ENCODE assay signal across 14 cellular contexts in the genomic region with DNA sequence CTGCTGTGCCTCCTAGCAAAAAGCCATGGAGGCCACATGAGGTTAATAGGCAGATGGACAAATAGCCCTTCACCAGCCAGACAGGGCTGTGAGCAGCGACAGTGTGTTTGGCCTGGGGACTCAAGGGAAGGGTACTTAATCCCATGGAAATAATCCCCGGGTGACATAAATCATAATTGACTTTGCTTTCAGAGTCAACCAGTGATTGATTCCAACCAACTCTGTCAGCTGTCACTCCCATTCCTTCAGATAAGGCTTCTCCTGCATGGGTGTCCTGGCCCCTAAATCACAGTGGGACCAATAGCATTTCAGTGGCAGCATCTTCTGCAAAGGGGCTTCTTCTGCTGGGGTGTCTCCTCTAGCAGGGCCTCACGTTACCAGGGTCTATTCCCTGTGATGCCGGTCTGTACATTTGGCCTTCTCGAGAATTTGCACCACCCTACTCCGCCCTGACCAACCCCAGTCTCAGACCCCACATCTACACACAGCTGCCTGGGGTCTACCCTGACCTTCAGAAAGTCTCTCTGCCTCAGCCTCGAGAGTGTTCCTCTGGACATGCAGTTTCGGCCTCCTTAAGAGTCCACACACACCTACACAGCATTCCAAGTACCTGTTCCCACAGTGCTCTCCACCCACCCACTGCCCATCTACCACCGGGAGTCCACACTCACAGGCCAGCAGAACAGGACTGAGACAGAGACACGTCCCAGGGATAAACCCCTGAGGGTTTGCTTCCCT. TPM values are rescaled to one million over a fixed set of nuclear protein-coding genes. Genes with fewer than 3 reads are reported as not detected.
DNase-seq lines count a peak whose midpoint lies in the region; ATAC-seq, FAIRE-seq and TF ChIP-seq lines count a peak whose summit lies in the region.
"Had no signal": no experiment of that assay in that cellular context is flagged by ENCODE, and none has a peak within 500 bp of the region (broad histone marks: within the 10 kb centered on the region; RNA-seq: fewer than 3 reads in every experiment).

No MANE protein-coding gene starts in this region.

- no peaks in the 10 kb centered on the region for H3K9me3 Mint-ChIP-seq in HFFc6
- no peaks in the 10 kb centered on the region for H3K9me3 Mint-ChIP-seq in stimulated activated effector memory CD8-positive, alpha-beta T cell treated with anti-CD3 and anti-CD28 coated beads, Interleukin-12 subunit alpha, Interleukin-12 subunit beta, amount 100 ng/mL, for 72 hours
- H3K9me3 Mint-ChIP-seq: stimulated activated naive CD8-positive, alpha-beta T cell treated with anti-CD3 and anti-CD28 coated beads, Interleukin-15, Interleukin-2, amounts not matched to agents 100 ng/mL and 50 ng/mL, for 24 hours had no signal

- peak overlapping the region; percentile 39 for H3K27ac ChIP-seq in angular gyrus (ENCODE audit: low read depth, low read length)
- no peak overlapping the region for H3K27ac ChIP-seq in hepatocyte
- H3K27ac ChIP-seq: SJSA1 had no signal

- FAIRE-seq in GM19239 (lab: Jason Lieb, UNC): no peak
- FAIRE-seq: endothelial cell of umbilical vein had no signal

- no peak for TF ChIP-seq CTCF in HFFc6 (IDR thresholded peaks at IDR 0.05)
- no peak for TF ChIP-seq CTCF in hepatocyte (IDR thresholded peaks at IDR 0.05; ENCODE audit: poor library complexity)

- H3K4me3 Mint-ChIP-seq in HFFc6: peak overlapping the region; percentile 94
- H3K4me3 Mint-ChIP-seq in stimulated activated effector memory CD8-positive, alpha-beta T cell treated with anti-CD3 and anti-CD28 coated beads, Interleukin-12 subunit alpha, Interleukin-12 subunit beta, amount 100 ng/mL, for 72 hours: no peak overlapping the region
- H3K4me3 Mint-ChIP-seq: stimulated activated naive CD8-positive, alpha-beta T cell treated with anti-CD3 and anti-CD28 coated beads, Interleukin-15, Interleukin-2, amounts not matched to agents 100 ng/mL and 50 ng/mL, for 24 hours had no signal

- no peak overlapping the region for H3K4me3 ChIP-seq in hepatocyte
- H3K4me3 ChIP-seq: SJSA1 had no signal

- H3K4me1 ChIP-seq in hepatocyte (ENCODE audit: insufficient read depth): peaks cover 16% of the 10 kb centered on the region

- H3K36me3 Mint-ChIP-seq in HFFc6 (ENCODE audit: low read depth): peaks cover 21% of the 10 kb centered on the region
- H3K36me3 Mint-ChIP-seq in stimulated activated effector memory CD8-positive, alpha-beta T cell treated with anti-CD3 and anti-CD28 coated beads, Interleukin-12 subunit alpha, Interleukin-12 subunit beta, amount 100 ng/mL, for 72 hours: peaks cover 38% of the 10 kb centered on the region

- H4K20me1 ChIP-seq in hepatocyte (ENCODE audit: insufficient read depth, poor library complexity, severe bottlenecking): peaks cover 27% of the 10 kb centered on the region

- no peaks in the 10 kb centered on the region for H3K9me2 ChIP-seq in hepatocyte (replicated peaks; ENCODE audit: insufficient read depth)

- no peaks in the 10 kb centered on the region for H3K27me3 ChIP-seq in hepatocyte
- H3K27me3 ChIP-seq: SJSA1 had no signal

- H3K4me1 Mint-ChIP-seq in HFFc6 (ENCODE audit: low read depth): peaks cover 59% of the 10 kb centered on the region
- peaks cover 55% of the 10 kb centered on the region for H3K4me1 Mint-ChIP-seq in stimulated activated effector memory CD8-positive, alpha-beta T cell treated with anti-CD3 and anti-CD28 coated beads, Interleukin-12 subunit alpha, Interleukin-12 subunit beta, amount 100 ng/mL, for 72 hours

- H3K9me3 ChIP-seq in hepatocyte (ENCODE audit: low read depth): no peaks in the 10 kb centered on the region

- peak overlapping the region; percentile 75 for H3K27ac Mint-ChIP-seq in HFFc6
- H3K27ac Mint-ChIP-seq in stimulated activated effector memory CD8-positive, alpha-beta T cell treated with anti-CD3 and anti-CD28 coated beads, Interleukin-12 subunit alpha, Interleukin-12 subunit beta, amount 100 ng/mL, for 72 hours: peak overlapping the region; percentile 26
- H3K27ac Mint-ChIP-seq: stimulated activated naive CD8-positive, alpha-beta T cell treated with anti-CD3 and anti-CD28 coated beads, Interleukin-15, Interleukin-2, amounts not matched to agents 100 ng/mL and 50 ng/mL, for 24 hours had no signal

- 86% methylated on average over 10 of the region's 10 CpGs for WGBS in hepatocyte (ENCODE audit: low lambda C conversion rate, missing lambda C conversion rate)

- H3K79me2 ChIP-seq in hepatocyte: peaks cover 54% of the 10 kb centered on the region

- peak overlapping the region; percentile 96 for H3K4me2 ChIP-seq in hepatocyte

- no peak for DNase-seq in HFFc6
- DNase-seq in hepatocyte (ENCODE audit: low spot score): no peak
- DNase-seq in stimulated activated effector memory CD8-positive, alpha-beta T cell treated with anti-CD3 and anti-CD28 coated beads, Interleukin-12 subunit alpha, Interleukin-12 subunit beta, amount 100 ng/mL, for 72 hours (ENCODE audit: low spot score in 2 of 2): no peak
- no peak for DNase-seq in GM19239 (ENCODE audit: insufficient read length, low spot score)
- DNase-seq in SIG-M5 (lab: John Stamatoyannopoulos, UW): no peak
- DNase-seq: GDM1, KG1, NCI-H146, NCI-H748 treated with DMSO at 0.1 percent for 48 hours had no signal

- H3K27me3 Mint-ChIP-seq in HFFc6 (ENCODE audit: insufficient read depth): no peaks in the 10 kb centered on the region; the same call in none of the 2 replicates
- H3K27me3 Mint-ChIP-seq: stimulated activated naive CD8-positive, alpha-beta T cell treated with anti-CD3 and anti-CD28 coated beads, Interleukin-15, Interleukin-2, amounts not matched to agents 100 ng/mL and 50 ng/mL, for 24 hours had no signal

- ATAC-seq in stimulated activated effector memory CD8-positive, alpha-beta T cell treated with anti-CD3 and anti-CD28 coated beads, Interleukin-12 subunit alpha, Interleukin-12 subunit beta, amount 100 ng/mL, for 72 hours: no peak
- no peak for ATAC-seq in HG02870 (IDR thresholded peaks at IDR 0.05; ENCODE audit: unreplicated experiment)

- H2AFZ ChIP-seq in hepatocyte: no peak overlapping the region

- no peaks in the 10 kb centered on the region for H3K36me3 ChIP-seq in hepatocyte (replicated peaks; ENCODE audit: insufficient read depth, low read depth)

RNA-seq across cellular contexts. Expression of gene CLTB, which starts 3.7 kb away (rescaled TPM):
- total RNA-seq in HFFc6 (2021; fragmentation: NEBNext Ultra II Directional; extraction: Animal tissue kit (Norgen Biotek cat#: 25700)): 100 to 1,000 TPM; 178 to 226 (median 202) TPM
- total RNA-seq in hepatocyte: 131 and 139 TPM in 2 replicates
- polyA plus RNA-seq in hepatocyte: 284 and 289 TPM in 2 replicates

RNA-seq across cellular contexts. Expression of gene HIGD2A, which starts 24.1 kb away (rescaled TPM):
- 100 to 1,000 TPM in 4 of 6 experiments, 10 to 100 TPM in 2; 90.4 to 109 (median 105) TPM for total RNA-seq in HFFc6 (2021; fragmentation: NEBNext Ultra II Directional; extraction: Animal tissue kit (Norgen Biotek cat#: 25700))
- total RNA-seq in hepatocyte: 109 and 161 TPM in 2 replicates
- 222 and 224 TPM in 2 replicates for polyA plus RNA-seq in hepatocyte

RNA-seq across cellular contexts. Expression of gene NOP16, which starts 24.3 kb away (rescaled TPM):
- 10 to 100 TPM; 27.8 to 48.7 (median 33.2) TPM for total RNA-seq in HFFc6 (2021; fragmentation: NEBNext Ultra II Directional; extraction: Animal tissue kit (Norgen Biotek cat#: 25700))
- total RNA-seq in hepatocyte: 22.9 and 25.6 TPM in 2 replicates
- polyA plus RNA-seq in hepatocyte: 64.0 and 82.3 TPM in 2 replicates

RNA-seq across cellular contexts. Expression of gene FAF2, which starts 35.5 kb away (rescaled TPM):
- 10 to 100 TPM; 43.4 to 53.1 (median 49.3) TPM for total RNA-seq in HFFc6 (2021; fragmentation: NEBNext Ultra II Directional; extraction: Animal tissue kit (Norgen Biotek cat#: 25700))
- 63.1 and 66.4 TPM in 2 replicates for total RNA-seq in hepatocyte
- polyA plus RNA-seq in hepatocyte: 43.0 and 47.3 TPM in 2 replicates

RNA-seq across cellular contexts. Expression of gene ARL10, which starts 47.4 kb away (rescaled TPM):
- total RNA-seq in HFFc6 (2021; fragmentation: NEBNext Ultra II Directional; extraction: Animal tissue kit (Norgen Biotek cat#: 25700)): 1 to 10 TPM; 6.6 to 8.9 (median 8.0) TPM
- 6.7 and 8.9 TPM in 2 replicates for total RNA-seq in hepatocyte
- polyA plus RNA-seq in hepatocyte: 2.5 and 4.4 TPM in 2 replicates
